In the genomic region with DNA sequence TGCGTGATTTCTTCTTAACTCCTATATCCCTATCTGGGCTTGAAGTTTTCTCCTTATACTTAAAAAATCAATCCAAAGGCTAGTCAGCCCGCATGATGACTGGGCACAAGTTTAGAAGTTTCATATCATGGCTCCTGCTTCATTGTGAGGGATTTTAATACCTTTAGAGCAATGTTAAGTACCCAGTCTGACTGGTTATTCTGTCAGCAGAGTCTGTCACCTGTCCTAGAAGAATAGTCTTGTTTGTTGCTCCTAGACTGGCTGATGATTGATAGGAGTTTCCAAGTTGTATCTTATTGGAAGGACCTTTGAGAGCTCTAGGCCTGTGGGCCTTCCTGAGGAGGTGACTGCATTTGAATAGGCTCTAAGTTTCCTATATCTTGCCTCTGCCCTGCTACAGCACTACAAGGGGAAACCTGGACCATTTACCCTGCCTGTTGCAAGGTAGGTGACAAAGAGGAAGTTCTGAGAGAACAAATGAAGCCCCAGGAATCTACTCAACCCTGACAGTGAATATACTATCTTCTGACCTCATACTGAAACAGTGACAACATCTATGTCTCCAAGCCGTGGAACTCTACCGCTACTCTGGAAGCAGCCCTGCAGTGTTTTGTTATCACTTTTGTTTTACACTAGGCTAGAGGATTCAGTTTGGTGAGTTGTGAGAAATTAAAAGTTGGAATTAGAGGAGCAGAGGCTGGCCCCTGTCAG, we compare ENCODE assay signal across 9 cellular contexts.
DNase-seq lines count a peak whose midpoint lies in the region; ATAC-seq, FAIRE-seq and TF ChIP-seq lines count a peak whose summit lies in the region.
"Had no signal": no experiment of that assay in that cellular context is flagged by ENCODE, and none has a peak within 500 bp of the region (broad histone marks: within the 10 kb centered on the region; RNA-seq: fewer than 3 reads in every experiment).

No MANE protein-coding gene starts in this region.

- FAIRE-seq in GM18507 (lab: Jason Lieb, UNC), result peak; percentile 85

- peaks cover 81% of the 10 kb centered on the region for H3K27me3 ChIP-seq in endodermal cell (ENCODE audit: control insufficient read depth, insufficient read depth, low read length, poor library complexity, severe bottlenecking)

- H3K4me3 ChIP-seq in endodermal cell (ENCODE audit: low read length), result no peak overlapping the region

- no peaks in the 10 kb centered on the region for H3K9me3 Mint-ChIP-seq in immature natural killer cell
- H3K9me3 Mint-ChIP-seq in endodermal cell, result peaks cover 11% of the 10 kb centered on the region

- no peak overlapping the region for H3K27ac ChIP-seq in endodermal cell (ENCODE audit: low read depth, low read length)

- H3K27ac Mint-ChIP-seq in immature natural killer cell, result peak overlapping the region; percentile 60 to 91 (median 82)
- no peak overlapping the region for H3K27ac Mint-ChIP-seq in endodermal cell

- peaks cover 8% of the 10 kb centered on the region for H3K9me3 ChIP-seq in endodermal cell (ENCODE audit: control insufficient read depth, low read length)

- H3K36me3 ChIP-seq in endodermal cell (ENCODE audit: control insufficient read depth, insufficient read depth, low read length), result no peaks in the 10 kb centered on the region

- no peak overlapping the region for H3K9ac ChIP-seq in endodermal cell (ENCODE audit: extremely low read depth, low read length, poor library complexity, severe bottlenecking)

- DNase-seq in GM18507 (ENCODE audit: extremely low spot score, insufficient read length, low read depth) (no peak), immature natural killer cell (no peak), NCI-H1105 (lab: John Stamatoyannopoulos, UW) (no peak), endodermal cell (no peak), amniotic stem cell (lab: John Stamatoyannopoulos, UW) (no peak), SW 1271 (lab: John Stamatoyannopoulos, UW) (no peak)
- DNase-seq: NCI-H1694 had no signal

- H3K27me3 Mint-ChIP-seq in immature natural killer cell (ENCODE audit: low read depth in 3 of 3) (peaks cover 0 to 10% (median 2%) of the 10 kb centered on the region in 3 donors), endodermal cell (ENCODE audit: insufficient read depth) (peaks cover 91% of the 10 kb centered on the region)

- TF ChIP-seq CTCF in endodermal cell (conservative IDR thresholded peaks at IDR 0.05), result no peak

- peaks cover 81 to 97% of the 10 kb centered on the region in 2 donors for H3K4me1 Mint-ChIP-seq in immature natural killer cell
- no peaks in the 10 kb centered on the region for H3K4me1 Mint-ChIP-seq in endodermal cell

- ATAC-seq in GM19467 (IDR thresholded peaks at IDR 0.05; ENCODE audit: unreplicated experiment) (peak; percentile 88), HG03103 (IDR thresholded peaks at IDR 0.05; ENCODE audit: low read depth, unreplicated experiment) (peak; percentile 95)

- H3K36me3 Mint-ChIP-seq in immature natural killer cell (peaks cover 0 to 14% (median 7%) of the 10 kb centered on the region in 3 donors), endodermal cell (ENCODE audit: low read depth) (peaks cover 10% of the 10 kb centered on the region)

- no peaks in the 10 kb centered on the region for H3K4me1 ChIP-seq in endodermal cell (ENCODE audit: control insufficient read depth, insufficient read depth, low read length)

- WGBS in endodermal cell (ENCODE audit: insufficient coverage in 1 of 2, insufficient read length in 1 of 2), 2 experiments, result 93 to 100% methylated on average over 2 to 4 of the region's 4 CpGs

- H3K4me3 Mint-ChIP-seq in immature natural killer cell (peak overlapping the region in 4 of 5 donors; percentile 2 to 53 (median 14)), endodermal cell (no peak overlapping the region)
